In the genomic region with DNA sequence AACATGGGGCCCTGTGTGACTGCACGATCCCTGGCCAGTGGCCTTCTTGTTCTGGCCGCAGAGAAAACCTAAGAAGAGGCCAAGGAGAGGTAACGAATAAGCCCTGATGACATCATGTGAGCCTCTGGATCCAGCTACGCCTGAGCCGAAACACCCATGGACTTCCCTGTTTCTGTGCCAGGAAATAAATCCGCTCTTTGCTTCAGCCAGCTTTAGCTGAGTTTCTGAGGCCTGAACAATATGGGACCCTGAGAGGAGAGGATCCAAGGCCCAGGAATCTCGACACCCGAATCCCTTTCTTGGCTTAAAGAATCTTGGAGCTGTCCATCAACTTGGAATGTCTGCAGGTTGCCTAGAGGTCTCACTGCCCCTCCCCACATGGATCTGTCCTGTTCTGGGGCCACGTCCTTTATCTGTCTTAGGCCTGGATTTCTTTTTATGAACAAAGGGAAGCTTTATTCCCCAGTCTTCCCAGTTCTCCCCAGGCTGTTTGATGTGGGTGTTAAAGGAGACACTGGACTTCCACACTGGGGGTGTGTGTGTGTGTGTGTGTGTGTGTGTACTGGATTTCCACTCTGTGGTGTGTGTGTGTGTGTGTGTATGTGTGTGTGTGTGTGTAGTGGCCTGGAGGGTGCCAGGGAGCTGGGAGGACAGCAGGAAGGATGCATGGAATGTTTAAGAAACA, we compare ENCODE assay signal across 12 cellular contexts. TPM values are rescaled to one million over a fixed set of nuclear protein-coding genes. Genes with fewer than 3 reads are reported as not detected.
DNase-seq lines count a peak whose midpoint lies in the region; ATAC-seq and TF ChIP-seq lines count a peak whose summit lies in the region.
"Had no signal": no experiment of that assay in that cellular context is flagged by ENCODE, and none has a peak within 500 bp of the region (broad histone marks: within the 10 kb centered on the region; RNA-seq: fewer than 3 reads in every experiment).

No MANE protein-coding gene starts in this region.

- H3K27ac ChIP-seq in suprapubic skin = peak overlapping the region; percentile 84

- no peak overlapping the region for H3K4me3 Mint-ChIP-seq in endothelial cell (ENCODE audit: unreplicated experiment)
- H3K4me3 Mint-ChIP-seq: activated CD4-positive, alpha-beta T cell treated with anti-CD3 and anti-CD28 coated beads, Interleukin-2, amount 10 ng/mL, durations not matched to agents 24 days and 14 days had no signal

- no peaks in the 10 kb centered on the region for H3K36me3 ChIP-seq in suprapubic skin

- no peaks in the 10 kb centered on the region for H3K27me3 ChIP-seq in suprapubic skin

- peaks cover 7% of the 10 kb centered on the region for H3K36me3 Mint-ChIP-seq in endothelial cell (ENCODE audit: low read depth, unreplicated experiment)

- peak overlapping the region; percentile 6 for H3K27ac Mint-ChIP-seq in endothelial cell (ENCODE audit: unreplicated experiment)
- H3K27ac Mint-ChIP-seq: activated CD4-positive, alpha-beta T cell treated with anti-CD3 and anti-CD28 coated beads, Interleukin-2, amount 10 ng/mL, durations not matched to agents 24 days and 14 days had no signal

- no peaks in the 10 kb centered on the region for H3K9me3 ChIP-seq in suprapubic skin

- ATAC-seq in HG03175 (IDR thresholded peaks at IDR 0.05; ENCODE audit: unreplicated experiment) = no peak
- no peak for ATAC-seq in GM21723 (IDR thresholded peaks at IDR 0.05; ENCODE audit: unreplicated experiment)

- TF ChIP-seq POLR2A in suprapubic skin (IDR thresholded peaks at IDR 0.05) = no peak

- 33% methylated on average over 9 of the region's 9 CpGs for WGBS in suprapubic skin

- no peaks in the 10 kb centered on the region for H3K9me3 Mint-ChIP-seq in endothelial cell (ENCODE audit: unreplicated experiment)
- H3K9me3 Mint-ChIP-seq: activated CD4-positive, alpha-beta T cell treated with anti-CD3 and anti-CD28 coated beads, Interleukin-2, amount 10 ng/mL, durations not matched to agents 24 days and 14 days had no signal

- peak; percentile 11 for DNase-seq in NCI-H2029 treated with DMSO at 0.1 percent for 48 hours (lab: John Stamatoyannopoulos, UW)
- no peak for DNase-seq in endothelial cell (ENCODE audit: low spot score)
- peak; percentile 63 for DNase-seq in medulla oblongata (ENCODE audit: extremely low spot score)
- no peak for DNase-seq in suprapubic skin (ENCODE audit: low spot score in 2 of 2)
- no peak for DNase-seq in stimulated activated CD4-positive, alpha-beta T cell treated with anti-CD3 and anti-CD28 coated beads, Interleukin-2, amount 100 ng/mL, for 24 hours
- DNase-seq in globus pallidus (ENCODE audit: low spot score) = no peak
- DNase-seq: activated CD4-positive, alpha-beta T cell treated with anti-CD3 and anti-CD28 coated beads, Interleukin-2, amount 10 ng/mL, durations not matched to agents 24 days and 14 days; central memory CD4-positive, alpha-beta T cell; GDM1; stimulated activated CD4-positive, alpha-beta T cell treated with anti-CD3 and anti-CD28 coated beads, Interleukin-4, amount 100 ng/mL, for 1 hour had no signal

- H3K4me3 ChIP-seq in suprapubic skin = no peak overlapping the region

- no peak for TF ChIP-seq EP300 in suprapubic skin (IDR thresholded peaks at IDR 0.05)

- H3K4me1 ChIP-seq in suprapubic skin = peaks cover 49% of the 10 kb centered on the region

- TF ChIP-seq CTCF in endothelial cell (IDR thresholded peaks at IDR 0.05; ENCODE audit: unreplicated experiment) = no peak
- TF ChIP-seq CTCF in suprapubic skin (IDR thresholded peaks at IDR 0.05) = no peak

- H3K4me1 Mint-ChIP-seq in endothelial cell (ENCODE audit: unreplicated experiment) = peaks cover 18% of the 10 kb centered on the region

- peaks cover 14% of the 10 kb centered on the region for H3K27me3 Mint-ChIP-seq in endothelial cell (ENCODE audit: unreplicated experiment)
- H3K27me3 Mint-ChIP-seq: activated CD4-positive, alpha-beta T cell treated with anti-CD3 and anti-CD28 coated beads, Interleukin-2, amount 10 ng/mL, durations not matched to agents 24 days and 14 days had no signal

RNA-seq across cellular contexts. Expression of a gene that starts 13.7 kb away (rescaled TPM):
- total RNA-seq in endothelial cell (ENCODE audit: unreplicated experiment) (5.2 TPM), suprapubic skin (1 to 10 TPM; 4.3 to 8.2 (median 6.2) TPM)

RNA-seq across cellular contexts. Expression of a gene that starts 53.2 kb away (rescaled TPM):
- 120 TPM for total RNA-seq in endothelial cell (ENCODE audit: unreplicated experiment)
- total RNA-seq in suprapubic skin = 100 to 1,000 TPM in 1 of 4 donors, 10 to 100 TPM in 3; 59.1 to 108 (median 83.8) TPM

RNA-seq across cellular contexts. Expression of a gene that starts 53.8 kb away (rescaled TPM):
- 42.9 TPM for total RNA-seq in endothelial cell (ENCODE audit: unreplicated experiment)
- total RNA-seq in suprapubic skin = 100 to 1,000 TPM in 1 of 4 donors, 10 to 100 TPM in 3; 27.4 to 156 (median 42.8) TPM

Comparison
In these comparisons a context has a peak if more than half of its experiments do, and no peak if none do; other contexts are left out.
1. DNase-seq: peak in NCI-H2029 treated with DMSO at 0.1 percent for 48 hours (single experiment) and medulla oblongata (single experiment); none in endothelial cell (single experiment), suprapubic skin (0 of 2), stimulated activated CD4-positive, alpha-beta T cell treated with anti-CD3 and anti-CD28 coated beads, Interleukin-2, amount 100 ng/mL, for 24 hours (0 of 2) and globus pallidus (single experiment).